Comparison of ENCODE assay signal across 1 cellular context in genomic region chr17:82338858-82339633, GRCh38.
TF ChIP-seq lines count a peak whose summit lies in the region.

No MANE protein-coding gene starts in this region.

TF ChIP-seq in HEK293, 187 proteins besides CTCF, POLR2A, EP300 and RAD21 (continued from another document):
- TF ChIP-seq, protein P1, sequence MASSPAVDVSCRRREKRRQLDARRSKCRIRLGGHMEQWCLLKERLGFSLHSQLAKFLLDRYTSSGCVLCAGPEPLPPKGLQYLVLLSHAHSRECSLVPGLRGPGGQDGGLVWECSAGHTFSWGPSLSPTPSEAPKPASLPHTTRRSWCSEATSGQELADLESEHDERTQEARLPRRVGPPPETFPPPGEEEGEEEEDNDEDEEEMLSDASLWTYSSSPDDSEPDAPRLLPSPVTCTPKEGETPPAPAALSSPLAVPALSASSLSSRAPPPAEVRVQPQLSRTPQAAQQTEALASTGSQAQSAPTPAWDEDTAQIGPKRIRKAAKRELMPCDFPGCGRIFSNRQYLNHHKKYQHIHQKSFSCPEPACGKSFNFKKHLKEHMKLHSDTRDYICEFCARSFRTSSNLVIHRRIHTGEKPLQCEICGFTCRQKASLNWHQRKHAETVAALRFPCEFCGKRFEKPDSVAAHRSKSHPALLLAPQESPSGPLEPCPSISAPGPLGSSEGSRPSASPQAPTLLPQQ (tag by site-specific recombination; IDR thresholded peaks at IDR 0.05), result 0 out of 2 replicates have a peak, but pooled peaks have one; percentile 38
- peak; percentile 100 for TF ChIP-seq MYNN (tag by site-specific recombination; IDR thresholded peaks at IDR 0.05; ENCODE audit: borderline replicate concordance)
- TF ChIP-seq ZNF366 (tag by site-specific recombination; conservative IDR thresholded peaks at IDR 0.05), result 0 out of 2 replicates have a peak, but pooled peaks have one; percentile 57
- no peak for TF ChIP-seq ZNF664 (tag by site-specific recombination; IDR thresholded peaks at IDR 0.05)
